ENCODE assay signal across 11 cellular contexts in genomic region chr9:110311978-110312377, GRCh38. TPM values are rescaled to one million over a fixed set of nuclear protein-coding genes. Genes with fewer than 3 reads are reported as not detected.
"Had no signal": no experiment of that assay in that cellular context is flagged by ENCODE, and none has a peak within 500 bp of the region (broad histone marks: within the 10 kb centered on the region; RNA-seq: fewer than 3 reads in every experiment).

No MANE protein-coding gene starts in this region.

RNA-seq across cellular contexts. Expression of gene TXNDC8, which starts 25.7 kb away (rescaled TPM):
- total RNA-seq: PC-3, PC-9, Peyer's patch, Right ventricle myocardium inferior, Right ventricle myocardium superior, RPMI7951, SJCRH30, SJSA1, SK-MEL-5, T-cell had no signal
- polyA plus RNA-seq: SK-N-SH had no signal
